8 cellular contexts compared by ENCODE assay signal in genomic region chr10:102649770-102650654, GRCh38. TPM values are rescaled to one million over a fixed set of nuclear protein-coding genes. Genes with fewer than 3 reads are reported as not detected.
DNase-seq lines count a peak whose midpoint lies in the region; ATAC-seq and TF ChIP-seq lines count a peak whose summit lies in the region.

No MANE protein-coding gene starts in this region.

- TF ChIP-seq CTCF in natural killer cell (IDR thresholded peaks at IDR 0.05), result no peak

- H3K9me3 ChIP-seq in effector memory CD4-positive, alpha-beta T cell (ENCODE audit: control insufficient read depth, low read length), result no peaks in the 10 kb centered on the region

- peak overlapping the region; percentile 98 for H3K4me3 Mint-ChIP-seq in stimulated activated naive CD8-positive, alpha-beta T cell treated with anti-CD3 and anti-CD28 coated beads, Interleukin-15, Interleukin-2, amounts not matched to agents 100 ng/mL and 50 ng/mL, for 24 hours
- H3K4me3 Mint-ChIP-seq in natural killer cell, result peak overlapping the region; percentile 99

- peak overlapping the region; percentile 87 for H3K4me3 ChIP-seq in effector memory CD4-positive, alpha-beta T cell (ENCODE audit: insufficient read depth, low read depth, low read length, poor library complexity, severe bottlenecking)

- peaks cover 60% of the 10 kb centered on the region for H3K4me1 ChIP-seq in effector memory CD4-positive, alpha-beta T cell (ENCODE audit: control insufficient read depth, insufficient read depth, low read length, poor library complexity, severe bottlenecking)

- no peak for ATAC-seq in stimulated activated naive CD8-positive, alpha-beta T cell treated with anti-CD3 and anti-CD28 coated beads, Interleukin-15, Interleukin-2, amounts not matched to agents 100 U/mL and 50 U/mL, for 24 hours
- ATAC-seq in natural killer cell, result no peak

- peak overlapping the region; percentile 95 for H3K27ac ChIP-seq in effector memory CD4-positive, alpha-beta T cell (ENCODE audit: insufficient read depth, low read length, poor library complexity, severe bottlenecking)

- intact Hi-C loops in natural killer cell (cut with micrococcal nuclease), result loop anchor here (5.0 to 10.0 kb wide), 4 partner anchors 255 to 715 kb away; partner anchors contain the start of genes CNNM2, GBF1, NFKB2 and PITX3

- H3K27me3 Mint-ChIP-seq in stimulated activated naive CD8-positive, alpha-beta T cell treated with anti-CD3 and anti-CD28 coated beads, Interleukin-15, Interleukin-2, amounts not matched to agents 100 ng/mL and 50 ng/mL, for 24 hours, result no peaks in the 10 kb centered on the region
- H3K27me3 Mint-ChIP-seq in natural killer cell (ENCODE audit: low read depth in 2 of 2), result no peaks in the 10 kb centered on the region

- no peaks in the 10 kb centered on the region for H3K27me3 ChIP-seq in effector memory CD4-positive, alpha-beta T cell (replicated peaks; ENCODE audit: control insufficient read depth, insufficient read depth, low read length, poor library complexity, severe bottlenecking)

- H3K9me3 Mint-ChIP-seq in stimulated activated naive CD8-positive, alpha-beta T cell treated with anti-CD3 and anti-CD28 coated beads, Interleukin-15, Interleukin-2, amounts not matched to agents 100 ng/mL and 50 ng/mL, for 24 hours, result no peaks in the 10 kb centered on the region
- H3K9me3 Mint-ChIP-seq in natural killer cell, result no peaks in the 10 kb centered on the region

- H3K36me3 ChIP-seq in effector memory CD4-positive, alpha-beta T cell (ENCODE audit: control insufficient read depth, insufficient read depth, low read length), result peaks cover 22% of the 10 kb centered on the region

- no peak overlapping the region for H3K27ac Mint-ChIP-seq in stimulated activated naive CD8-positive, alpha-beta T cell treated with anti-CD3 and anti-CD28 coated beads, Interleukin-15, Interleukin-2, amounts not matched to agents 100 ng/mL and 50 ng/mL, for 24 hours
- peak overlapping the region; percentile 99 for H3K27ac Mint-ChIP-seq in natural killer cell

- peaks cover 74% of the 10 kb centered on the region for H3K4me1 Mint-ChIP-seq in stimulated activated naive CD8-positive, alpha-beta T cell treated with anti-CD3 and anti-CD28 coated beads, Interleukin-15, Interleukin-2, amounts not matched to agents 100 ng/mL and 50 ng/mL, for 24 hours (ENCODE audit: low read depth)
- peaks cover 95 to 100% of the 10 kb centered on the region in 2 donors for H3K4me1 Mint-ChIP-seq in natural killer cell

- peaks cover 32% of the 10 kb centered on the region for H3K36me3 Mint-ChIP-seq in stimulated activated naive CD8-positive, alpha-beta T cell treated with anti-CD3 and anti-CD28 coated beads, Interleukin-15, Interleukin-2, amounts not matched to agents 100 ng/mL and 50 ng/mL, for 24 hours (ENCODE audit: low read depth)
- no peaks in the 10 kb centered on the region for H3K36me3 Mint-ChIP-seq in natural killer cell

- no peak for DNase-seq in stimulated activated naive CD8-positive, alpha-beta T cell treated with anti-CD3 and anti-CD28 coated beads, Interleukin-15, Interleukin-2, amounts not matched to agents 100 U/mL and 50 U/mL, for 24 hours
- DNase-seq in effector memory CD4-positive, alpha-beta T cell, result no peak
- no peak for DNase-seq in natural killer cell
- DNase-seq in effector CD4-positive, alpha-beta T cell, result no peak
- no peak for DNase-seq in KG1 (lab: John Stamatoyannopoulos, UW)
- no peak for DNase-seq in SK-N-DZ (ENCODE audit: low spot score)
- no peak for DNase-seq in NCI-H1105 treated with DMSO at 0.1 percent for 48 hours (lab: John Stamatoyannopoulos, UW)

RNA-seq across cellular contexts. Expression of gene TRIM8, which starts 5.7 kb away (rescaled TPM):
- total RNA-seq in natural killer cell, result 10 to 100 TPM; 81.9 to 87.8 (median 86.2) TPM
- 32.2 and 35.3 TPM in 2 replicates for polyA plus RNA-seq in SK-N-DZ (2014; cell fraction: cytosol; rRNA removed)
- polyA plus RNA-seq in SK-N-DZ (2014; cell fraction: nucleus; rRNA removed), result 24.5 and 41.7 TPM in 2 replicates
